Comparison of ENCODE assay signal across 13 cellular contexts in genomic region chr21:35020902-35021301, GRCh38. TPM values are rescaled to one million over a fixed set of nuclear protein-coding genes. Genes with fewer than 3 reads are reported as not detected.
DNase-seq lines count a peak whose midpoint lies in the region; ATAC-seq, FAIRE-seq and TF ChIP-seq lines count a peak whose summit lies in the region.
"Had no signal": no experiment of that assay in that cellular context is flagged by ENCODE, and none has a peak within 500 bp of the region (broad histone marks: within the 10 kb centered on the region; RNA-seq: fewer than 3 reads in every experiment).

No MANE protein-coding gene starts in this region.

- in situ Hi-C loops in HepG2 (cut with HindIII; ENCODE audit: extremely low pct_ligation_motif_present, low pct_unique_long_range_greater_than_20kb): no loop called here

- no peak for TF ChIP-seq POLR2A in HepG2 (IDR thresholded peaks at IDR 0.05; ENCODE audit: insufficient read depth in 1 of 2, low read depth in 2 of 2, low read length in 2 of 2)
- TF ChIP-seq POLR2A in right lobe of liver (IDR thresholded peaks at IDR 0.05): no peak

- FAIRE-seq in HepG2 (lab: Jason Lieb, UNC): no peak
- FAIRE-seq: H1 had no signal

- BruUV-seq in HepG2 (replicated peaks; lab: Mats Ljungman, UMichigan): no TSS peak
- BruUV-seq in OCI-LY7 (replicated peaks; lab: Mats Ljungman, UMichigan): no TSS peak

- WGBS in HepG2 (ENCODE audit: low lambda C conversion rate): 100% methylated on average over 1 of the region's 1 CpG
- WGBS in right lobe of liver (ENCODE audit: insufficient coverage, low coverage, low lambda C conversion rate, missing lambda C conversion rate): 83% methylated on average over 1 of the region's 1 CpG

- H2AFZ ChIP-seq in HepG2 (ENCODE audit: low read length): no peak overlapping the region
- no peak overlapping the region for H2AFZ ChIP-seq in OCI-LY7 (ENCODE audit: low read length)

- no peaks in the 10 kb centered on the region for H3K27me3 ChIP-seq in HepG2 (ENCODE audit: control insufficient read depth in 1 of 2, insufficient read depth in 2 of 2, low read length in 2 of 2)
- H3K27me3 ChIP-seq in right lobe of liver: no peaks in the 10 kb centered on the region
- H3K27me3 ChIP-seq: stomach had no signal

- H3K4me1 ChIP-seq in HepG2 (ENCODE audit: insufficient read depth, low read length): peaks cover 89% of the 10 kb centered on the region
- H3K4me1 ChIP-seq in right lobe of liver: peaks cover 0 to 25% (median 6%) of the 10 kb centered on the region in 4 donors
- peaks cover 60% of the 10 kb centered on the region for H3K4me1 ChIP-seq in OCI-LY7 (ENCODE audit: insufficient read depth, low read length, poor library complexity, severe bottlenecking)

- H3K4me2 ChIP-seq in HepG2 (ENCODE audit: low read depth, low read length) (no peak overlapping the region), OCI-LY7 (ENCODE audit: low read length) (peak overlapping the region; percentile 47)

- H3K9me3 ChIP-seq in HepG2 (ENCODE audit: low read length) (no peaks in the 10 kb centered on the region), right lobe of liver (no peaks in the 10 kb centered on the region), OCI-LY7 (ENCODE audit: low read length) (no peaks in the 10 kb centered on the region)
- H3K9me3 ChIP-seq: stomach had no signal

- ATAC-seq in HepG2: no peak
- ATAC-seq in right lobe of liver: no peak
- ATAC-seq in GM18907 (IDR thresholded peaks at IDR 0.05; ENCODE audit: unreplicated experiment): no peak
- no peak for ATAC-seq in HG03565 (IDR thresholded peaks at IDR 0.05; ENCODE audit: unreplicated experiment)
- ATAC-seq in GM19395 (IDR thresholded peaks at IDR 0.05; ENCODE audit: unreplicated experiment): no peak

- H3K36me3 ChIP-seq in HepG2 (replicated peaks in 1 of 2; ENCODE audit: control insufficient read depth in 1 of 2, insufficient read depth in 2 of 2, low read length in 2 of 2) (no peaks in the 10 kb centered on the region), right lobe of liver (no peaks in the 10 kb centered on the region), OCI-LY7 (ENCODE audit: insufficient read depth, low read length) (peaks cover 46% of the 10 kb centered on the region)
- H3K36me3 ChIP-seq: stomach had no signal

- H3K9ac ChIP-seq in HepG2 (ENCODE audit: insufficient read depth, low read depth, low read length): no peak overlapping the region

- no peak overlapping the region for H3K27ac ChIP-seq in HepG2 (ENCODE audit: extremely low read length, insufficient read depth, low read length)
- H3K27ac ChIP-seq in right lobe of liver: no peak overlapping the region
- no peak overlapping the region for H3K27ac ChIP-seq in OCI-LY7 (ENCODE audit: low read depth, low read length, poor library complexity, severe bottlenecking)

- TF ChIP-seq EP300 in HepG2 (IDR thresholded peaks at IDR 0.05; ENCODE audit: low read depth in 2 of 2, low read length in 2 of 2) (no peak), HepG2 (CRISPR knock-in tag; IDR thresholded peaks at IDR 0.05; ENCODE audit: borderline replicate concordance) (no peak)

- intact Hi-C loops in HepG2 (cut with micrococcal nuclease; ENCODE audit: unreplicated experiment): loop anchor here (10.0 kb wide), 1 partner anchor 56 kb away; no protein-coding TSS in a partner anchor
- intact Hi-C loops in right lobe of liver (cut with DNase I): no loop called here
- intact Hi-C loops in OCI-LY7 (cut with micrococcal nuclease; ENCODE audit: unreplicated experiment): no loop called here

- POLR2A ChIA-PET in HepG2 (lab: Yijun Ruan, JAX) (interaction anchor here (1.1 to 1.6 kb wide), 3 partner anchors 19 to 133 kb away, joined by 3 to 6 read pairs (median 4); no protein-coding TSS in a partner anchor), OCI-LY7 (lab: Charles Lee) (interaction anchor here (0.5 to 1.9 kb wide), 4 partner anchors 47 to 379 kb away, joined by 3 to 6 read pairs (median 4); no protein-coding TSS in a partner anchor)

- H3K9me2 ChIP-seq in OCI-LY7 (ENCODE audit: insufficient read depth, low read length): no peaks in the 10 kb centered on the region

- TF ChIP-seq RAD21 in HepG2 (CRISPR knock-in tag; IDR thresholded peaks at IDR 0.05): no peak

- TF ChIP-seq CTCF in HepG2 (CRISPR knock-in tag; IDR thresholded peaks at IDR 0.05) (no peak), right lobe of liver (IDR thresholded peaks at IDR 0.05) (no peak), OCI-LY7 (conservative IDR thresholded peaks at IDR 0.05; ENCODE audit: low read length) (no peak), epithelial cell of esophagus (IDR thresholded peaks at IDR 0.05; ENCODE audit: insufficient read depth, low read depth, low read length, missing control alignments) (no peak)

- H4K20me1 ChIP-seq in HepG2 (ENCODE audit: insufficient read depth, low read length) (no peaks in the 10 kb centered on the region), OCI-LY7 (ENCODE audit: insufficient read depth, low read length) (peaks cover 32% of the 10 kb centered on the region)

- CTCF ChIA-PET in HepG2 (lab: Yijun Ruan, JAX; ENCODE audit: low intra/inter-chr PET ratio, low total read pairs) (no interaction called here), OCI-LY7 (lab: Charles Lee; ENCODE audit: unreplicated experiment) (interaction anchor here (1.4 kb wide), 1 partner anchor 21 kb away, joined by 3 read pairs; no protein-coding TSS in a partner anchor)

- no peaks in the 10 kb centered on the region for H3K79me2 ChIP-seq in HepG2 (ENCODE audit: insufficient read depth, low read length)
- peaks cover 67% of the 10 kb centered on the region for H3K79me2 ChIP-seq in OCI-LY7 (ENCODE audit: insufficient read depth, low read depth, low read length)

- no peak for DNase-seq in HepG2 (ENCODE audit: low spot score)
- DNase-seq in right lobe of liver: no peak
- DNase-seq in OCI-LY7 (ENCODE audit: low spot score): no peak
- DNase-seq in epithelial cell of esophagus (ENCODE audit: low read depth): peak; percentile 26
- DNase-seq in stromal cell of bone marrow (ENCODE audit: low read depth): peak; percentile 43
- DNase-seq: COR-L47, mesendoderm, NCI-H2029, stomach had no signal

- H3K4me3 ChIP-seq in HepG2 (replicated peaks in 1 of 3; ENCODE audit: insufficient read depth in 1 of 3, low read depth in 2 of 3, low read length in 3 of 3): no peak overlapping the region
- no peak overlapping the region for H3K4me3 ChIP-seq in right lobe of liver
- H3K4me3 ChIP-seq in OCI-LY7 (ENCODE audit: low read depth, low read length, poor library complexity, severe bottlenecking): no peak overlapping the region
- no peak overlapping the region for H3K4me3 ChIP-seq in epithelial cell of esophagus (ENCODE audit: low read length)
- H3K4me3 ChIP-seq: stomach had no signal

TF ChIP-seq in HepG2, 621 proteins besides CTCF, POLR2A, EP300 and RAD21:
- TF ChIP-seq SIX1 (CRISPR knock-in tag; IDR thresholded peaks at IDR 0.05; ENCODE audit: borderline replicate concordance) (no peak), CHD4 (IDR thresholded peaks at IDR 0.05; ENCODE audit: borderline replicate concordance, low read length) (no peak), ZNF10 (CRISPR knock-in tag; IDR thresholded peaks at IDR 0.05; ENCODE audit: borderline replicate concordance, low read depth) (no peak), ZNF629 (CRISPR knock-in tag; conservative IDR thresholded peaks at IDR 0.05) (peak; percentile 69), TBL1XR1 (IDR thresholded peaks at IDR 0.05; ENCODE audit: borderline replicate concordance, low read length, partially characterized antibody) (no peak), SMC3 (IDR thresholded peaks at IDR 0.05; ENCODE audit: low read length) (no peak)

RNA-seq across cellular contexts. Expression of gene RUNX1, which starts 28.2 kb away (rescaled TPM):
- 4.4 and 5.4 TPM in 2 replicates for total RNA-seq in HepG2 (2016; rRNA removed; fragmentation: Illumina TruSeq; extraction: Trizol)
- total RNA-seq in HepG2 (2016; cell fraction: cytosol; rRNA removed; fragmentation: Illumina TruSeq; extraction: Trizol; ENCODE audit: low read depth): 2.4 and 2.8 TPM in 2 replicates
- 4.1 and 5.5 TPM in 2 replicates for total RNA-seq in HepG2 (2016; cell fraction: insoluble cytoplasmic fraction; rRNA removed; fragmentation: Illumina TruSeq; extraction: Trizol)
- 5.1 and 5.5 TPM in 2 replicates for total RNA-seq in HepG2 (2016; cell fraction: membrane; rRNA removed; fragmentation: Illumina TruSeq; extraction: Trizol)
- 16.6 and 18.1 TPM in 2 replicates for total RNA-seq in HepG2 (2016; cell fraction: nucleus; rRNA removed; fragmentation: Illumina TruSeq; extraction: Trizol)
- 5.8 and 6.4 TPM in 2 replicates for polyA plus RNA-seq in HepG2 (2011; rRNA removed)
- 3.0 and 3.1 TPM in 2 replicates for polyA plus RNA-seq in HepG2 (2011; cell fraction: cytosol; rRNA removed)
- 18.7 and 27.2 TPM in 2 replicates for polyA plus RNA-seq in HepG2 (2011; cell fraction: nucleus; rRNA removed)
- polyA plus RNA-seq in HepG2 (2012): 6.5 and 6.7 TPM in 2 replicates
- 2.4 and 2.8 TPM in 2 replicates for polyA plus RNA-seq in HepG2 (2016; cell fraction: cytosol; fragmentation: Illumina TruSeq; extraction: Trizol; ENCODE audit: low read depth)
- polyA plus RNA-seq in HepG2 (2016; cell fraction: insoluble cytoplasmic fraction; fragmentation: Illumina TruSeq; extraction: Trizol; ENCODE audit: low read depth): 7.5 and 8.8 TPM in 2 replicates
- 5.2 and 5.9 TPM in 2 replicates for polyA plus RNA-seq in HepG2 (2016; cell fraction: membrane; fragmentation: Illumina TruSeq; extraction: Trizol; ENCODE audit: low read depth)
- 13.0 and 13.3 TPM in 2 replicates for polyA plus RNA-seq in HepG2 (2016; cell fraction: nucleus; fragmentation: Illumina TruSeq; extraction: Trizol; ENCODE audit: insufficient read depth, low read depth)
- polyA minus RNA-seq in HepG2 (2011; rRNA and poly(A)+ RNA removed; ENCODE audit: low replicate concordance): 10.3 and 32.7 TPM in 2 replicates
- polyA minus RNA-seq in HepG2 (2011; cell fraction: cytosol; rRNA and poly(A)+ RNA removed): 3.1 and 6.2 TPM in 2 replicates
- 103 and 105 TPM in 2 replicates for polyA minus RNA-seq in HepG2 (2011; cell fraction: nucleus; rRNA and poly(A)+ RNA removed)
- 10 to 100 TPM in 1 of 6 experiments, 1 to 10 TPM in 5; 2.9 to 18.3 (median 4.3) TPM for total RNA-seq in right lobe of liver
- 22.3 and 30.5 TPM in 2 replicates for total RNA-seq in OCI-LY7 (2014; rRNA removed; shearing (Covaris generic))
- 40.8 and 44.6 TPM in 2 replicates for total RNA-seq in OCI-LY7 (2022)

Comparison
In these comparisons a context has a peak if more than half of its experiments do, and no peak if none do; other contexts are left out.
1. DNase-seq: peak in epithelial cell of esophagus (single experiment) and stromal cell of bone marrow (single experiment); none in HepG2 (single experiment), right lobe of liver (0 of 3) and OCI-LY7 (single experiment).